8 cellular contexts compared by ENCODE assay signal in the genomic region with DNA sequence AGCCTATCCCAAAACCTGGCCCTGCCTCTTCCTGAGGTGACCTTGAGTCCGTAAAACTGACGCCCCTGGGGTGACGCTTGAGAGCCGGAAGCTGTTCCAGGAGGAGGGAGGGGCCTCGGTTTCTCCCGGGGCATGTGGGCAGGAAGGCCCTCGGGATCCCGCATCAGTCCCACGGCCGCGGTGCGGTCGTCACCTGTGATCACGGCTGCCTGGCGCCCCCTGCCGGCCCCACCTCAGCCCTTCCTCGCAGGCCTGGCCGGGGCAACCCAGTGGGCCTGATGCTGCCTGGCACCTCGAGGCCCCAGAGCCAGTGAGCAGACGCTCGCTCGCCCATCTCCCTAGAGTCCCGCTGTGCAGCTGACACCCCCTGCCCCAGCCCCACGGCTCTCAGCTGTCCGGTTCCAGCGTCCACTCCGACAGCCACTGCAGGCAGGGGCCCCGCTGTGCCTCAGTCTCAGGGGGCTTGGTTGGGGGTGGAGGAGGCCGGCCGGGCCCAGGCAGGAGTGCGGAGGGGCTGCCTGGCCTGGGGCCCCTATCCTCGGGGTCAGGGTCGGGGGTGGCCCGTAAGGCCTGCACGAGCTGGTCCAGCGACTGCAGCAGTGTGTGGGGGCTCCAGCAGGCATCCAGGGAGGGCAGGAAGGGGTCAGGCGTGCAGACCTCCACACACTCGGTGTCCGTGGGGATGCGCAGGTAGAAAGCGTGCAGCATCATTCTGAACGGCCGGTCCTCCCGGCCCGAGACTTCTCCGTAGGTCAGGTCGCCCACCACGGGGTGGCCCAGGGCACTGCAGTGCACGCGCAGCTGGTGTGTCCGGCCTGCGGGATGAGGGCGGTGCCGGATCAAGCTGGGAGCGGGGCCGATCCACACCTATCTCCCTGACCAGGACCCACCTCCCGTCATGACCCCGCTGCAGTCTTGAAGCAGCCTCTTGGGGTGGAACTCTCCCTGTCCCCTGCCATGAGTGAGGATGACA. TPM values are rescaled to one million over a fixed set of nuclear protein-coding genes. Genes with fewer than 3 reads are reported as not detected.
A peak's percentile ranks its signal among the peaks of the same experiment; 100 is the strongest.
DNase-seq lines count a peak whose midpoint lies in the region; ATAC-seq, FAIRE-seq and TF ChIP-seq lines count a peak whose summit lies in the region.

No MANE protein-coding gene starts in this region.

- H3K4me1 Mint-ChIP-seq in HFFc6 (ENCODE audit: low read depth) (no peaks in the 10 kb centered on the region), immature natural killer cell (peaks cover 0 to 8% of the 10 kb centered on the region in 2 donors)

- H4K20me1 ChIP-seq in K562 (replicated peaks; ENCODE audit: control insufficient read depth, insufficient read depth, low read length) = peaks cover 11% of the 10 kb centered on the region

- H3K4me3 ChIP-seq in BE2C (ENCODE audit: low read depth, low read length) (no peak overlapping the region), K562 (no peak overlapping the region)

- peak; percentile 76 to 84 for TF ChIP-seq RAD21 in K562 (CRISPR knock-in tag; conservative IDR thresholded peaks at IDR 0.05 in 1 of 2, IDR thresholded peaks at IDR 0.05 in 1 of 2)

- TSS peak; percentile 54 for BruUV-seq in K562 (replicated peaks; lab: Mats Ljungman, UMichigan)

- TF ChIP-seq CTCF in BE2C (IDR thresholded peaks at IDR 0.05; ENCODE audit: low read depth, low read length) (peak; percentile 73), HFFc6 (IDR thresholded peaks at IDR 0.05) (peak; percentile 85), K562 (IDR thresholded peaks at IDR 0.05 in 2 of 3, conservative IDR thresholded peaks at IDR 0.05 in 1 of 3; ENCODE audit: insufficient read depth in 2 of 3, low read depth in 1 of 3, low read length in 3 of 3) (peak; percentile 82 to 88 (median 83))

- intact Hi-C loops in K562 (cut with micrococcal nuclease) = loop anchor here (1.0 kb wide), 2 partner anchors 41 to 75 kb away; no protein-coding TSS in a partner anchor

- no peaks in the 10 kb centered on the region for H3K9me3 ChIP-seq in BE2C
- H3K9me3 ChIP-seq in K562 (replicated peaks; ENCODE audit: control insufficient read depth, insufficient read depth, low read depth, low read length) = no peaks in the 10 kb centered on the region

- peak overlapping the region; percentile 39; the same call in 1 of the 2 replicates for H3K4me3 Mint-ChIP-seq in HFFc6
- H3K4me3 Mint-ChIP-seq in immature natural killer cell = peak overlapping the region; percentile 56 to 83 (median 72)

- H3K9me3 Mint-ChIP-seq in HFFc6 (no peaks in the 10 kb centered on the region), immature natural killer cell (no peaks in the 10 kb centered on the region)

- H2AFZ ChIP-seq in K562 (ENCODE audit: low read depth, low read length) = no peak overlapping the region

- peak; percentile 91 for DNase-seq in BE2C
- no peak for DNase-seq in HFFc6
- DNase-seq in UCSD-AML1 (lab: John Stamatoyannopoulos, UW; ENCODE audit: unreplicated experiment) = peak; percentile 71
- DNase-seq in K562 (ENCODE audit: extremely low read depth in 1 of 4, low spot score in 3 of 4) = peak; percentile 62 to 82 (median 70)
- peak; percentile 59 to 66 (median 61) for DNase-seq in immature natural killer cell
- DNase-seq in stimulated activated CD4-positive, alpha-beta T cell treated with anti-CD3 and anti-CD28 coated beads, Interleukin-1b, Interleukin-23, amount 100 ng/mL, for 24 hours (ENCODE audit: low read depth in 4 of 4, low spot score in 1 of 4) = peak; percentile 57 to 70 (median 68)

- POLR2A ChIA-PET in K562 (lab: Yijun Ruan, JAX) = interaction anchor here (1.1 to 1.3 kb wide), 2 partner anchors 10 to 12 kb away, joined by 3 to 4 read pairs; no protein-coding TSS in a partner anchor

- H3K4me1 ChIP-seq in BE2C = peaks cover 11% of the 10 kb centered on the region
- peaks cover 16 to 95% of the 10 kb centered on the region in 2 experiments; a peak in 4 of 5 replicates for H3K4me1 ChIP-seq in K562 (replicated peaks in 1 of 2; ENCODE audit: control insufficient read depth in 2 of 2, insufficient read depth in 2 of 2, low read length in 2 of 2)

- H3K27me3 ChIP-seq in BE2C (no peaks in the 10 kb centered on the region), K562 (ENCODE audit: control insufficient read depth in 2 of 2, insufficient read depth in 2 of 2, low read length in 2 of 2) (peaks cover 0 to 2% of the 10 kb centered on the region in 2 experiments; a peak in 2 of 5 replicates)

- ATAC-seq in K562 (peak; percentile 76), GM18873 (IDR thresholded peaks at IDR 0.05; ENCODE audit: low FRiP score, unreplicated experiment) (no peak), GM18505 (IDR thresholded peaks at IDR 0.05; ENCODE audit: unreplicated experiment) (no peak)

- CTCF ChIA-PET in K562 (lab: Yijun Ruan, JAX; ENCODE audit: low intra/inter-chr PET ratio) = interaction anchor here (0.6 to 3.9 kb wide), 4 partner anchors 52 to 90 kb away, joined by 3 to 73 read pairs (median 6); partner anchors contain the start of gene METRN

- H3K9ac ChIP-seq in K562 (ENCODE audit: insufficient read depth in 1 of 2, low read depth in 2 of 2, low read length in 2 of 2) = peak overlapping the region in 1 of 2 experiments; percentile 97; a peak in 2 of 4 replicates

- no peaks in the 10 kb centered on the region for H3K9me1 ChIP-seq in K562 (ENCODE audit: control insufficient read depth, insufficient read depth, low read length)

- FAIRE-seq in K562 (lab: Jason Lieb, UNC) = no peak

- TF ChIP-seq EP300 in K562 (IDR thresholded peaks at IDR 0.05; ENCODE audit: low read length) = no peak

- H3K36me3 Mint-ChIP-seq in HFFc6 (ENCODE audit: low read depth) (no peaks in the 10 kb centered on the region), immature natural killer cell (no peaks in the 10 kb centered on the region)

- H3K27ac Mint-ChIP-seq in HFFc6 (no peak overlapping the region), immature natural killer cell (no peak overlapping the region)

- peaks cover 22% of the 10 kb centered on the region for H3K36me3 ChIP-seq in BE2C
- H3K36me3 ChIP-seq in K562 (ENCODE audit: control insufficient read depth, insufficient read depth, low read length) = peaks cover 43% of the 10 kb centered on the region; the same call in 2 of the 3 replicates

- WGBS in K562 (ENCODE audit: insufficient coverage, low coverage, missing lambda C conversion rate) = 58% methylated on average over 36 of the region's 58 CpGs

- H3K4me2 ChIP-seq in K562 (ENCODE audit: insufficient read depth, low read length) = no peak overlapping the region

- H3K27ac ChIP-seq in K562 (ENCODE audit: extremely low read depth, low read depth, low read length) = no peak overlapping the region

- in situ Hi-C loops in K562 (cut with MboI) = loop anchor here (5.0 kb wide), 2 partner anchors 44 to 74 kb away; partner anchors contain the start of gene CIAO3

- peaks cover 29% of the 10 kb centered on the region for H3K79me2 ChIP-seq in K562 (ENCODE audit: control insufficient read depth, insufficient read depth, low read length)

- TF ChIP-seq POLR2A in K562 (conservative IDR thresholded peaks at IDR 0.05) = no peak
- no peak for TF ChIP-seq POLR2A in GM18505 (IDR thresholded peaks at IDR 0.05; ENCODE audit: borderline replicate concordance, extremely low read depth, insufficient read depth, insufficient read length)

- H3K27me3 Mint-ChIP-seq in HFFc6 (ENCODE audit: insufficient read depth) = peaks cover 3% of the 10 kb centered on the region
- H3K27me3 Mint-ChIP-seq in immature natural killer cell (ENCODE audit: low read depth in 3 of 3) = peaks cover 0 to 4% (median 0%) of the 10 kb centered on the region in 3 donors

RNA-seq across cellular contexts. Expression of gene RPUSD1, which starts 2.3 kb away (rescaled TPM):
- polyA plus RNA-seq in BE2C (2012; ENCODE audit: insufficient read depth, insufficient read length, low read depth) = 152 TPM
- 10 to 100 TPM; 23.8 to 32.8 (median 25.8) TPM for total RNA-seq in HFFc6 (2021; fragmentation: NEBNext Ultra II Directional; extraction: Animal tissue kit (Norgen Biotek cat#: 25700))
- total RNA-seq in K562 (2011; cell fraction: chromatin; rRNA removed; ENCODE audit: low replicate concordance) = 10.9 and 59.9 TPM in 2 replicates
- total RNA-seq in K562 (2011; cell fraction: nucleolus; rRNA removed) = 59.0 and 69.6 TPM in 2 replicates
- 21.1 and 25.7 TPM in 2 replicates for total RNA-seq in K562 (2011; cell fraction: nucleoplasm; rRNA removed)
- 50.7 and 67.3 TPM in 2 replicates for total RNA-seq in K562 (2014; rRNA removed)
- total RNA-seq in K562 (2014; rRNA removed; fragmentation: Illumina TruSeq; extraction: Trizol) = 1.7 and 3.3 TPM in 2 replicates
- total RNA-seq in K562 (2015; rRNA removed; fragmentation: Illumina TruSeq; extraction: Trizol) = 22.7 and 27.2 TPM in 2 replicates
- total RNA-seq in K562 (2021) = 55.2 and 55.9 TPM in 2 replicates
- 12.0 and 17.7 TPM in 2 replicates for polyA plus RNA-seq in K562 (2011; rRNA removed)
- polyA plus RNA-seq in K562 (2011; cell fraction: cytosol; rRNA removed) = 26.1 and 86.4 TPM in 2 replicates
- polyA plus RNA-seq in K562 (2011; cell fraction: nucleus; rRNA removed) = 56.1 and 93.4 TPM in 2 replicates
- polyA plus RNA-seq in K562 (2012) = 24.6 and 30.5 TPM in 2 replicates
- polyA plus RNA-seq in K562 (2014; fragmentation: Illumina TruSeq; extraction: Trizol) = 7.0 and 30.1 TPM in 2 replicates
- under 1 TPM; 0.45 to 0.98 TPM for polyA plus RNA-seq in K562 (2014; fragmentation: Nextera tagmentation; extraction: Ambion mirVana)
- polyA plus RNA-seq in K562 (2014; rRNA removed) = 56.6 and 66.9 TPM in 2 replicates
- polyA minus RNA-seq in K562 (2011; rRNA and poly(A)+ RNA removed) = 3.8 and 4.8 TPM in 2 replicates
- polyA minus RNA-seq in K562 (2011; cell fraction: cytosol; rRNA and poly(A)+ RNA removed) = 18.6 and 19.8 TPM in 2 replicates
- polyA minus RNA-seq in K562 (2011; cell fraction: nucleus; rRNA and poly(A)+ RNA removed) = 30.8 and 34.1 TPM in 2 replicates
- polyA plus RNA-seq in immature natural killer cell = 10 to 100 TPM; 23.9 to 49.9 (median 27.7) TPM

RNA-seq across cellular contexts. Expression of gene CHTF18, which starts 2.6 kb away (rescaled TPM):
- polyA plus RNA-seq in BE2C (2012; ENCODE audit: insufficient read depth, insufficient read length, low read depth) = 79.5 TPM
- total RNA-seq in HFFc6 (2021; fragmentation: NEBNext Ultra II Directional; extraction: Animal tissue kit (Norgen Biotek cat#: 25700)) = 10 to 100 TPM; 15.2 to 31.7 (median 26.0) TPM
- total RNA-seq in K562 (2011; cell fraction: chromatin; rRNA removed; ENCODE audit: low replicate concordance) = 53.1 and 261 TPM in 2 replicates
- 207 and 214 TPM in 2 replicates for total RNA-seq in K562 (2011; cell fraction: nucleolus; rRNA removed)
- 88.6 and 90.7 TPM in 2 replicates for total RNA-seq in K562 (2011; cell fraction: nucleoplasm; rRNA removed)
- total RNA-seq in K562 (2014; rRNA removed) (57.2 and 70.7 TPM in 2 replicates), K562 (2014; rRNA removed; fragmentation: Illumina TruSeq; extraction: Trizol) (2.7 and 4.4 TPM in 2 replicates), K562 (2015; rRNA removed; fragmentation: Illumina TruSeq; extraction: Trizol) (21.1 and 22.1 TPM in 2 replicates), K562 (2021) (121 and 123 TPM in 2 replicates)
- polyA plus RNA-seq in K562 (2011; rRNA removed) (17.0 and 32.6 TPM in 2 replicates), K562 (2014; fragmentation: Illumina TruSeq; extraction: Trizol) (5.1 and 23.0 TPM in 2 replicates), K562 (2014; fragmentation: Nextera tagmentation; extraction: Ambion mirVana) (1 to 10 TPM; 2.5 to 2.7 TPM), K562 (2014; rRNA removed) (91.5 and 93.4 TPM in 2 replicates), immature natural killer cell (1 to 10 TPM in 2 of 3 donors, not detected in 1; 6.3 to 9.2 TPM)
- polyA plus RNA-seq in K562 (2011; cell fraction: cytosol; rRNA removed) = 23.3 and 65.2 TPM in 2 replicates
- 379 and 556 TPM in 2 replicates for polyA plus RNA-seq in K562 (2011; cell fraction: nucleus; rRNA removed)
- 65.7 and 81.8 TPM in 2 replicates for polyA plus RNA-seq in K562 (2012)
- 2.7 and 4.0 TPM in 2 replicates for polyA minus RNA-seq in K562 (2011; rRNA and poly(A)+ RNA removed)
- polyA minus RNA-seq in K562 (2011; cell fraction: cytosol; rRNA and poly(A)+ RNA removed) = 8.6 and 13.5 TPM in 2 replicates
- 59.3 and 59.4 TPM in 2 replicates for polyA minus RNA-seq in K562 (2011; cell fraction: nucleus; rRNA and poly(A)+ RNA removed)

RNA-seq across cellular contexts. Expression of gene GNG13, which starts 14.7 kb away (rescaled TPM):
- polyA plus RNA-seq in BE2C (2012; ENCODE audit: insufficient read depth, insufficient read length, low read depth) = 8.5 TPM
- total RNA-seq in HFFc6 (2021; fragmentation: NEBNext Ultra II Directional; extraction: Animal tissue kit (Norgen Biotek cat#: 25700)) = not detected
- total RNA-seq in K562 (2011; cell fraction: chromatin; rRNA removed; ENCODE audit: low replicate concordance) = not detected in 2 replicates
- total RNA-seq in K562 (2011; cell fraction: nucleolus; rRNA removed) = not detected in 2 replicates
- not detected in 2 replicates for total RNA-seq in K562 (2011; cell fraction: nucleoplasm; rRNA removed)
- total RNA-seq in K562 (2014; rRNA removed) = not detected in 2 replicates
- not detected in 2 replicates for total RNA-seq in K562 (2014; rRNA removed; fragmentation: Illumina TruSeq; extraction: Trizol)
- total RNA-seq in K562 (2015; rRNA removed; fragmentation: Illumina TruSeq; extraction: Trizol) = not detected in 2 replicates
- not detected in 2 replicates for total RNA-seq in K562 (2021)
- polyA plus RNA-seq in K562 (2011; rRNA removed) = not detected in 2 replicates
- polyA plus RNA-seq in K562 (2011; cell fraction: cytosol; rRNA removed) = not detected in 2 replicates
- polyA plus RNA-seq in K562 (2011; cell fraction: nucleus; rRNA removed) = not detected in 2 replicates
- 1.00 and 1.4 TPM in 2 replicates for polyA plus RNA-seq in K562 (2012)
- not detected in 2 replicates for polyA plus RNA-seq in K562 (2014; fragmentation: Illumina TruSeq; extraction: Trizol)
- polyA plus RNA-seq in K562 (2014; fragmentation: Nextera tagmentation; extraction: Ambion mirVana) = not detected
- polyA plus RNA-seq in K562 (2014; rRNA removed) = not detected in 2 replicates
- polyA minus RNA-seq in K562 (2011; rRNA and poly(A)+ RNA removed) = not detected in 2 replicates
- not detected in 2 replicates for polyA minus RNA-seq in K562 (2011; cell fraction: cytosol; rRNA and poly(A)+ RNA removed)
- not detected in 2 replicates for polyA minus RNA-seq in K562 (2011; cell fraction: nucleus; rRNA and poly(A)+ RNA removed)
- not detected for polyA plus RNA-seq in immature natural killer cell

RNA-seq across cellular contexts. Expression of gene MSLN, which starts 25.3 kb away (rescaled TPM):
- not detected for polyA plus RNA-seq in BE2C (2012; ENCODE audit: insufficient read depth, insufficient read length, low read depth)
- under 1 TPM; 0.17 to 0.61 (median 0.36) TPM for total RNA-seq in HFFc6 (2021; fragmentation: NEBNext Ultra II Directional; extraction: Animal tissue kit (Norgen Biotek cat#: 25700))
- total RNA-seq in K562 (2011; cell fraction: chromatin; rRNA removed; ENCODE audit: low replicate concordance) = not detected in 2 replicates
- total RNA-seq in K562 (2011; cell fraction: nucleolus; rRNA removed) = not detected in 2 replicates
- total RNA-seq in K562 (2011; cell fraction: nucleoplasm; rRNA removed) = not detected in 2 replicates
- not detected in 2 replicates for total RNA-seq in K562 (2014; rRNA removed)
- not detected in 2 replicates for total RNA-seq in K562 (2014; rRNA removed; fragmentation: Illumina TruSeq; extraction: Trizol)
- total RNA-seq in K562 (2015; rRNA removed; fragmentation: Illumina TruSeq; extraction: Trizol) = not detected in 2 replicates
- 0.22 TPM in 1 of 2 replicates, not detected in the other for total RNA-seq in K562 (2021)
- not detected in 2 replicates for polyA plus RNA-seq in K562 (2011; rRNA removed)
- polyA plus RNA-seq in K562 (2011; cell fraction: cytosol; rRNA removed) = not detected in 2 replicates
- not detected in 2 replicates for polyA plus RNA-seq in K562 (2011; cell fraction: nucleus; rRNA removed)
- polyA plus RNA-seq in K562 (2012) = not detected in 2 replicates
- not detected in 2 replicates for polyA plus RNA-seq in K562 (2014; fragmentation: Illumina TruSeq; extraction: Trizol)
- polyA plus RNA-seq in K562 (2014; fragmentation: Nextera tagmentation; extraction: Ambion mirVana) = not detected
- polyA plus RNA-seq in K562 (2014; rRNA removed) = not detected in 2 replicates
- polyA minus RNA-seq in K562 (2011; rRNA and poly(A)+ RNA removed) = not detected in 2 replicates
- 0.86 and 3.8 TPM in 2 replicates for polyA minus RNA-seq in K562 (2011; cell fraction: cytosol; rRNA and poly(A)+ RNA removed)
- 0.22 and 0.40 TPM in 2 replicates for polyA minus RNA-seq in K562 (2011; cell fraction: nucleus; rRNA and poly(A)+ RNA removed)
- not detected for polyA plus RNA-seq in immature natural killer cell

RNA-seq across cellular contexts. Expression of gene CIAO3, which starts 45.1 kb away (rescaled TPM):
- polyA plus RNA-seq in BE2C (2012; ENCODE audit: insufficient read depth, insufficient read length, low read depth) = 95.2 TPM
- 10 to 100 TPM; 16.9 to 20.5 (median 18.0) TPM for total RNA-seq in HFFc6 (2021; fragmentation: NEBNext Ultra II Directional; extraction: Animal tissue kit (Norgen Biotek cat#: 25700))
- total RNA-seq in K562 (2011; cell fraction: chromatin; rRNA removed; ENCODE audit: low replicate concordance) = 110 and 324 TPM in 2 replicates
- total RNA-seq in K562 (2011; cell fraction: nucleolus; rRNA removed) = 238 and 279 TPM in 2 replicates
- 145 and 170 TPM in 2 replicates for total RNA-seq in K562 (2011; cell fraction: nucleoplasm; rRNA removed)
- total RNA-seq in K562 (2014; rRNA removed) (35.6 and 48.2 TPM in 2 replicates), K562 (2014; rRNA removed; fragmentation: Illumina TruSeq; extraction: Trizol) (7.3 and 7.9 TPM in 2 replicates), K562 (2015; rRNA removed; fragmentation: Illumina TruSeq; extraction: Trizol) (18.6 and 20.5 TPM in 2 replicates), K562 (2021) (30.7 and 30.9 TPM in 2 replicates)
- polyA plus RNA-seq in K562 (2011; rRNA removed) (18.5 and 30.5 TPM in 2 replicates), K562 (2014; fragmentation: Illumina TruSeq; extraction: Trizol) (17.1 and 18.7 TPM in 2 replicates), K562 (2014; fragmentation: Nextera tagmentation; extraction: Ambion mirVana) (1 to 10 TPM; 2.2 to 2.4 TPM), K562 (2014; rRNA removed) (31.0 and 38.2 TPM in 2 replicates), immature natural killer cell (10 to 100 TPM in 2 of 3 donors, 1 to 10 TPM in 1; 4.6 to 25.5 (median 17.5) TPM)
- polyA plus RNA-seq in K562 (2011; cell fraction: cytosol; rRNA removed) = 24.1 and 25.8 TPM in 2 replicates
- polyA plus RNA-seq in K562 (2011; cell fraction: nucleus; rRNA removed) = 101 and 104 TPM in 2 replicates
- polyA plus RNA-seq in K562 (2012) = 22.4 and 34.2 TPM in 2 replicates
- polyA minus RNA-seq in K562 (2011; rRNA and poly(A)+ RNA removed) = 13.5 and 15.4 TPM in 2 replicates
- polyA minus RNA-seq in K562 (2011; cell fraction: cytosol; rRNA and poly(A)+ RNA removed) = 9.9 and 14.8 TPM in 2 replicates
- polyA minus RNA-seq in K562 (2011; cell fraction: nucleus; rRNA and poly(A)+ RNA removed) = 52.0 and 78.0 TPM in 2 replicates
